ENCODE assay signal across 6 cellular contexts in genomic region chr22:50137277-50137676, GRCh38. TPM values are rescaled to one million over a fixed set of nuclear protein-coding genes. Genes with fewer than 3 reads are reported as not detected.
"Had no signal": no experiment of that assay in that cellular context is flagged by ENCODE, and none has a peak within 500 bp of the region (broad histone marks: within the 10 kb centered on the region; RNA-seq: fewer than 3 reads in every experiment).

No MANE protein-coding gene starts in this region.

RNA-seq across cellular contexts. Expression of gene PANX2, which starts 33.3 kb away (rescaled TPM):
- total RNA-seq: GM23248 had no signal

RNA-seq across cellular contexts. Expression of gene MOV10L1, which starts 47.5 kb away (rescaled TPM):
- total RNA-seq: GM23248, H1, H7, H9 had no signal

RNA-seq across cellular contexts. Expression of gene MLC1, which starts 52.1 kb away (rescaled TPM):
- total RNA-seq: GM23248, GM23338, H1, H9, HFFc6 had no signal
